In genomic region chr16:74224828-74225227, GRCh38 we compare ENCODE assay signal across 22 cellular contexts.
DNase-seq lines count a peak whose midpoint lies in the region; ATAC-seq, FAIRE-seq and TF ChIP-seq lines count a peak whose summit lies in the region.
"Had no signal": no experiment of that assay in that cellular context is flagged by ENCODE, and none has a peak within 500 bp of the region (broad histone marks: within the 10 kb centered on the region; RNA-seq: fewer than 3 reads in every experiment).

No MANE protein-coding gene starts in this region.

- H3K27me3 ChIP-seq in cardiac muscle cell (no peaks in the 10 kb centered on the region), right atrium auricular region (no peaks in the 10 kb centered on the region), K562 (ENCODE audit: control insufficient read depth in 2 of 2, insufficient read depth in 2 of 2, low read length in 2 of 2) (peaks cover 4 to 7% of the 10 kb centered on the region in 2 experiments; a peak in 3 of 5 replicates)
- H3K27me3 ChIP-seq: right lobe of liver had no signal

- H3K9me1 ChIP-seq in K562 (ENCODE audit: control insufficient read depth, insufficient read depth, low read length) = no peaks in the 10 kb centered on the region

- intact Hi-C loops in K562 (cut with micrococcal nuclease) = no loop called here
- intact Hi-C loops in kidney (cut with DNase I) = no loop called here

- H3K79me2 ChIP-seq in K562 (ENCODE audit: control insufficient read depth, insufficient read depth, low read length) = no peaks in the 10 kb centered on the region

- DNase-seq in cardiac muscle cell (ENCODE audit: low read depth in 1 of 2, low spot score in 1 of 2) (peak; percentile 1 to 63), right atrium auricular region (ENCODE audit: low spot score) (no peak), K562 (ENCODE audit: extremely low read depth in 1 of 4, low spot score in 3 of 4) (no peak), foreskin melanocyte (peak; percentile 3), ureter (ENCODE audit: low spot score) (no peak), inferior parietal cortex (ENCODE audit: extremely low spot score) (no peak), kidney (no peak)
- DNase-seq: activated CD4-positive, alpha-beta T cell treated with anti-CD3 and anti-CD28 coated beads for 1 hour; activated naive CD8-positive, alpha-beta T cell treated with anti-CD3 and anti-CD28 coated beads, Interleukin-2, amount 50 U/mL, for 24 hours; CD8-positive, alpha-beta memory T cell; central memory CD4-positive, alpha-beta T cell; effector CD4-positive, alpha-beta T cell; hypothalamus; left colon; NCI-H1092; NCI-H82; nucleus accumbens; right lobe of liver; stimulated activated naive CD8-positive, alpha-beta T cell treated with anti-CD3 and anti-CD28 coated beads, Interleukin-15, Interleukin-2, amounts not matched to agents 100 U/mL and 50 U/mL, for 24 hours had no signal

- H3K4me1 ChIP-seq in cardiac muscle cell (ENCODE audit: low read depth) (no peaks in the 10 kb centered on the region), right atrium auricular region (peaks cover 0 to 4% of the 10 kb centered on the region in 2 donors), K562 (replicated peaks in 1 of 2; ENCODE audit: control insufficient read depth in 2 of 2, insufficient read depth in 2 of 2, low read length in 2 of 2) (no peaks in the 10 kb centered on the region), kidney (ENCODE audit: control insufficient read depth in 1 of 2, insufficient read depth in 1 of 2, low read depth in 1 of 2, low read length in 2 of 2) (no peaks in the 10 kb centered on the region)
- H3K4me1 ChIP-seq: right lobe of liver had no signal

- H3K9me3 ChIP-seq in cardiac muscle cell (ENCODE audit: low read depth) (no peaks in the 10 kb centered on the region), right atrium auricular region (no peaks in the 10 kb centered on the region), K562 (replicated peaks; ENCODE audit: control insufficient read depth, insufficient read depth, low read depth, low read length) (no peaks in the 10 kb centered on the region), kidney (ENCODE audit: control insufficient read depth in 1 of 2, low read length in 2 of 2) (no peaks in the 10 kb centered on the region)
- H3K9me3 ChIP-seq: right lobe of liver had no signal

- no peak overlapping the region for H3K4me3 ChIP-seq in cardiac muscle cell
- no peak overlapping the region for H3K4me3 ChIP-seq in right atrium auricular region
- no peak overlapping the region for H3K4me3 ChIP-seq in K562
- H3K4me3 ChIP-seq in kidney (ENCODE audit: low read length in 2 of 2) = no peak overlapping the region
- H3K4me3 ChIP-seq: right lobe of liver had no signal

- FAIRE-seq in K562 (lab: Jason Lieb, UNC) (no peak), kidney (lab: Jason Lieb, UNC) (no peak)
- FAIRE-seq: H1 had no signal

- WGBS in K562 (ENCODE audit: insufficient coverage, low coverage, missing lambda C conversion rate) = 0% methylated on average over 3 of the region's 3 CpGs

- CTCF ChIA-PET in K562 (lab: Yijun Ruan, JAX; ENCODE audit: low intra/inter-chr PET ratio) = no interaction called here

- no peak for TF ChIP-seq RAD21 in K562 (CRISPR knock-in tag; conservative IDR thresholded peaks at IDR 0.05 in 1 of 2, IDR thresholded peaks at IDR 0.05 in 1 of 2)

- in situ Hi-C loops in K562 (cut with MboI) = no loop called here

- H3K27ac ChIP-seq in cardiac muscle cell = no peak overlapping the region
- no peak overlapping the region for H3K27ac ChIP-seq in right atrium auricular region
- no peak overlapping the region for H3K27ac ChIP-seq in K562 (ENCODE audit: extremely low read depth, low read depth, low read length)
- H3K27ac ChIP-seq in kidney (ENCODE audit: low read depth in 2 of 2, low read length in 2 of 2) = no peak overlapping the region
- H3K27ac ChIP-seq: right lobe of liver had no signal

- H2AFZ ChIP-seq in K562 (ENCODE audit: low read depth, low read length) = no peak overlapping the region

- POLR2A ChIA-PET in K562 (lab: Yijun Ruan, JAX) = no interaction called here

- no peaks in the 10 kb centered on the region for H3K36me3 ChIP-seq in cardiac muscle cell
- no peaks in the 10 kb centered on the region for H3K36me3 ChIP-seq in right atrium auricular region
- no peaks in the 10 kb centered on the region for H3K36me3 ChIP-seq in K562 (ENCODE audit: control insufficient read depth, insufficient read depth, low read length)
- no peaks in the 10 kb centered on the region for H3K36me3 ChIP-seq in kidney (ENCODE audit: control insufficient read depth in 1 of 2, insufficient read depth in 2 of 2, low read length in 2 of 2)
- H3K36me3 ChIP-seq: right lobe of liver had no signal

- H3K4me2 ChIP-seq in K562 (ENCODE audit: insufficient read depth, low read length) = no peak overlapping the region

- no TSS peak for BruUV-seq in K562 (replicated peaks; lab: Mats Ljungman, UMichigan)

- no peak overlapping the region for H3K9ac ChIP-seq in K562 (ENCODE audit: insufficient read depth in 1 of 2, low read depth in 2 of 2, low read length in 2 of 2)
- no peak overlapping the region for H3K9ac ChIP-seq in kidney (ENCODE audit: low read length in 2 of 2)

- TF ChIP-seq CTCF in cardiac muscle cell (IDR thresholded peaks at IDR 0.05; ENCODE audit: low read depth, low read length) (no peak), right atrium auricular region (IDR thresholded peaks at IDR 0.05) (no peak), K562 (IDR thresholded peaks at IDR 0.05 in 2 of 3, conservative IDR thresholded peaks at IDR 0.05 in 1 of 3; ENCODE audit: insufficient read depth in 2 of 3, low read depth in 1 of 3, low read length in 3 of 3) (no peak), kidney (IDR thresholded peaks at IDR 0.05; ENCODE audit: borderline replicate concordance, extremely low read depth, insufficient read depth) (no peak)

- no peak for ATAC-seq in K562
- ATAC-seq in GM18861 (IDR thresholded peaks at IDR 0.05; ENCODE audit: unreplicated experiment) = no peak
- ATAC-seq: activated naive CD8-positive, alpha-beta T cell treated with anti-CD3 and anti-CD28 coated beads, Interleukin-2, amount 50 U/mL, for 24 hours; left colon; Panc1; stimulated activated naive CD8-positive, alpha-beta T cell treated with anti-CD3 and anti-CD28 coated beads, Interleukin-15, Interleukin-2, amounts not matched to agents 100 U/mL and 50 U/mL, for 24 hours had no signal

- no peak for TF ChIP-seq POLR2A in K562 (conservative IDR thresholded peaks at IDR 0.05)

- no peak for TF ChIP-seq EP300 in K562 (IDR thresholded peaks at IDR 0.05; ENCODE audit: low read length)

- no peaks in the 10 kb centered on the region for H4K20me1 ChIP-seq in K562 (replicated peaks; ENCODE audit: control insufficient read depth, insufficient read depth, low read length)

TF ChIP-seq in K562, 482 proteins besides CTCF, POLR2A, EP300 and RAD21:
- TF ChIP-seq MTA1 (IDR thresholded peaks at IDR 0.05; ENCODE audit: borderline replicate concordance) (no peak), SMAD4 (CRISPR knock-in tag; conservative IDR thresholded peaks at IDR 0.05) (no peak), SREBF1 (IDR thresholded peaks at IDR 0.05; ENCODE audit: borderline replicate concordance, low read depth, low read length) (no peak), NFIC (IDR thresholded peaks at IDR 0.05) (peak; percentile 59)

Comparison
In these comparisons a context has a peak if more than half of its experiments do, and no peak if none do; other contexts are left out.
1. DNase-seq: peak in cardiac muscle cell (2 of 2) and foreskin melanocyte (single experiment); none in right atrium auricular region (single experiment), K562 (0 of 4), ureter (single experiment), inferior parietal cortex (single experiment) and kidney (single experiment).